Comparison of ENCODE assay signal across 8 cellular contexts in genomic region chr1:198465201-198466144, GRCh38.
A peak's percentile ranks its signal among the peaks of the same experiment; 100 is the strongest.
DNase-seq lines count a peak whose midpoint lies in the region; ATAC-seq and TF ChIP-seq lines count a peak whose summit lies in the region.

No MANE protein-coding gene starts in this region.

- H3F3A ChIP-seq in SK-N-SH (replicated peaks; ENCODE audit: insufficient read depth) = peaks cover 11% of the 10 kb centered on the region

- no peaks in the 10 kb centered on the region for H3K9me3 Mint-ChIP-seq in natural killer cell treated with Interleukin-12 subunit alpha and Interleukin-12 subunit beta and Interleukin-15 and Interleukin-18, amount 100 ng/mL, for 72 hours

- CTCF ChIA-PET in SK-N-SH (lab: Yijun Ruan, JAX) = interaction anchor here (0.6 to 4.0 kb wide), 20 partner anchors 14 to 877 kb away, joined by 3 to 20 read pairs (median 3); partner anchors contain the start of gene NEK7

- peak overlapping the region; percentile 78 to 81 for H3K27ac Mint-ChIP-seq in natural killer cell treated with Interleukin-12 subunit alpha and Interleukin-12 subunit beta and Interleukin-15 and Interleukin-18, amount 100 ng/mL, for 72 hours

- peak overlapping the region; percentile 41 for H3K4me3 Mint-ChIP-seq in natural killer cell treated with Interleukin-12 subunit alpha and Interleukin-12 subunit beta and Interleukin-15 and Interleukin-18, amount 100 ng/mL, for 72 hours

- H3K27me3 Mint-ChIP-seq in natural killer cell treated with Interleukin-12 subunit alpha and Interleukin-12 subunit beta and Interleukin-15 and Interleukin-18, amount 100 ng/mL, for 72 hours = no peaks in the 10 kb centered on the region

- H3K27me3 ChIP-seq in SK-N-SH (ENCODE audit: insufficient read depth) = no peaks in the 10 kb centered on the region
- no peaks in the 10 kb centered on the region for H3K27me3 ChIP-seq in esophagus muscularis mucosa

- no peaks in the 10 kb centered on the region for H3K36me3 Mint-ChIP-seq in natural killer cell treated with Interleukin-12 subunit alpha and Interleukin-12 subunit beta and Interleukin-15 and Interleukin-18, amount 100 ng/mL, for 72 hours

- DNase-seq in D341Med (ENCODE audit: low spot score) (peak; percentile 39), MV-4-11 (lab: John Stamatoyannopoulos, UW) (peak; percentile 22), SK-N-SH (peak; percentile 20), esophagus muscularis mucosa (ENCODE audit: extremely low spot score) (no peak), mucosa of gallbladder (ENCODE audit: low spot score) (no peak)
- DNase-seq in natural killer cell treated with Interleukin-12 subunit alpha and Interleukin-12 subunit beta and Interleukin-15 and Interleukin-18, amount 100 ng/mL, for 72 hours (ENCODE audit: low spot score) = no peak
- no peak for DNase-seq in activated CD4-positive, alpha-beta T cell treated with anti-CD3 and anti-CD28 coated beads for 1 hour

- H3K79me2 ChIP-seq in SK-N-SH (ENCODE audit: insufficient read depth) = no peaks in the 10 kb centered on the region

- WGBS in SK-N-SH (ENCODE audit: low lambda C conversion rate) = 33% methylated on average over 3 of the region's 3 CpGs
- 32% methylated on average over 3 of the region's 3 CpGs for WGBS in esophagus muscularis mucosa

- H3K36me3 ChIP-seq in SK-N-SH (replicated peaks in 1 of 2; ENCODE audit: control insufficient read depth in 1 of 2, insufficient read depth in 2 of 2, low read length in 1 of 2) = no peaks in the 10 kb centered on the region
- H3K36me3 ChIP-seq in esophagus muscularis mucosa = no peaks in the 10 kb centered on the region

- POLR2A ChIA-PET in SK-N-SH (lab: Yijun Ruan, JAX) = no interaction called here

- peak overlapping the region; percentile 36 to 44; a peak in 3 of 4 replicates for H3K27ac ChIP-seq in SK-N-SH (ENCODE audit: low read depth in 2 of 2, low read length in 1 of 2)
- no peak overlapping the region for H3K27ac ChIP-seq in esophagus muscularis mucosa (replicated peaks in 1 of 4)

- H4K20me1 ChIP-seq in SK-N-SH (ENCODE audit: insufficient read depth) = no peaks in the 10 kb centered on the region

- TF ChIP-seq EP300 in SK-N-SH (IDR thresholded peaks at IDR 0.05; ENCODE audit: borderline replicate concordance in 1 of 2, low read depth in 1 of 2, low read length in 1 of 2) (no peak), esophagus muscularis mucosa (IDR thresholded peaks at IDR 0.05) (no peak)

- H3K9ac ChIP-seq in SK-N-SH = no peak overlapping the region

- peak overlapping the region; percentile 15 for H2AFZ ChIP-seq in SK-N-SH (ENCODE audit: low read depth)

- H3K4me1 Mint-ChIP-seq in natural killer cell treated with Interleukin-12 subunit alpha and Interleukin-12 subunit beta and Interleukin-15 and Interleukin-18, amount 100 ng/mL, for 72 hours (ENCODE audit: low read depth in 2 of 2) = peaks cover 10 to 27% of the 10 kb centered on the region in 2 donors

- TF ChIP-seq CTCF in SK-N-SH (IDR thresholded peaks at IDR 0.05) (peak; percentile 80), esophagus muscularis mucosa (IDR thresholded peaks at IDR 0.05) (peak; percentile 47 to 61 (median 49))

- intact Hi-C loops in esophagus muscularis mucosa (cut with DNase I) = loop anchor here (5.0 kb wide), 1 partner anchor 378 kb away; no protein-coding TSS in a partner anchor

- no peak overlapping the region for H3K4me2 ChIP-seq in SK-N-SH

- H3K4me3 ChIP-seq in SK-N-SH (ENCODE audit: low read depth in 2 of 2, low read length in 1 of 2) = no peak overlapping the region; a peak in 1 of 4 replicates
- H3K4me3 ChIP-seq in esophagus muscularis mucosa = no peak overlapping the region

- no peaks in the 10 kb centered on the region for H3K9me2 ChIP-seq in SK-N-SH

- no peaks in the 10 kb centered on the region for H3K9me3 ChIP-seq in SK-N-SH
- no peaks in the 10 kb centered on the region for H3K9me3 ChIP-seq in esophagus muscularis mucosa

- H3K4me1 ChIP-seq in SK-N-SH (ENCODE audit: control insufficient read depth in 1 of 2, insufficient read depth in 2 of 2, low read depth in 1 of 2, low read length in 1 of 2) (peaks cover 11 to 14% of the 10 kb centered on the region in 2 experiments), esophagus muscularis mucosa (no peaks in the 10 kb centered on the region)

- TF ChIP-seq POLR2A in esophagus muscularis mucosa (IDR thresholded peaks at IDR 0.05; ENCODE audit: low read depth) = no peak

- TF ChIP-seq RAD21 in SK-N-SH (IDR thresholded peaks at IDR 0.05; ENCODE audit: low read length) = peak; percentile 86

- ATAC-seq in GM19452 (IDR thresholded peaks at IDR 0.05; ENCODE audit: unreplicated experiment) = peak; percentile 63
- peak; percentile 65 for ATAC-seq in natural killer cell treated with Interleukin-12 subunit alpha and Interleukin-12 subunit beta and Interleukin-15 and Interleukin-18, amount 100 ng/mL, for 72 hours

TF ChIP-seq in SK-N-SH, 30 proteins besides CTCF, POLR2A, EP300 and RAD21:
- TF ChIP-seq SMC3 (IDR thresholded peaks at IDR 0.05; ENCODE audit: low read depth, low read length) (peak; percentile 76), NRF1 (IDR thresholded peaks at IDR 0.05; ENCODE audit: low read depth, low read length) (no peak)

Comparison
In these comparisons a context has a peak if more than half of its experiments do, and no peak if none do; other contexts are left out.
1. DNase-seq: peak in D341Med (single experiment), MV-4-11 (single experiment) and SK-N-SH (single experiment); none in esophagus muscularis mucosa (single experiment), natural killer cell treated with Interleukin-12 subunit alpha and Interleukin-12 subunit beta and Interleukin-15 and Interleukin-18, amount 100 ng/mL, for 72 hours (single experiment), mucosa of gallbladder (single experiment) and activated CD4-positive, alpha-beta T cell treated with anti-CD3 and anti-CD28 coated beads for 1 hour (single experiment).
2. H3K27ac ChIP-seq: peak in SK-N-SH (2 of 2); none in esophagus muscularis mucosa (0 of 4).